In the genomic region with DNA sequence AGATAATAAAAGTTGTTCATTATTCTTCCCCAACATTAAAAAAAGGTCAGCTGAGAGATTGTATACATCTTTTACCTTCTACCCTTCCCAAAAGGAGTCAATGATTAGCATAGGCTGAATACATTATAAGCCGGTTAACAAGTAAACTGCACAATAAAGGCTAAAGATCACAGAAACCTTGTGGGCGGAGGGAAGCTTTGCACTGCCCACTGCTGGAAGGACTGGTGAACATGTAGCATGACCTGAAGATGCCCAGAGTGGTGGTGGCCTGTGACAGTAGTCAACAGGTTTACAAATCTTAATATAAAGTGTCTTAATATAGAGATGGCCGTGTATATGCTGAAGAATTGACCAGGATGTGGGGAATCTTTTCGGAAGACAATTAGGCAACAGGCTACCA, we compare ENCODE assay signal across 1 cellular context.
TF ChIP-seq lines count a peak whose summit lies in the region.

No MANE protein-coding gene starts in this region.

TF ChIP-seq in HCT116, 20 proteins besides CTCF, POLR2A, EP300 and RAD21:
- TF ChIP-seq ZNF274 (IDR thresholded peaks at IDR 0.05; ENCODE audit: low read depth, low read length) (no peak), JUND (IDR thresholded peaks at IDR 0.05) (no peak), SIN3A (IDR thresholded peaks at IDR 0.05; ENCODE audit: low read depth) (no peak), CBX3 (IDR thresholded peaks at IDR 0.05; ENCODE audit: low read depth) (no peak), EZH2 (IDR thresholded peaks at IDR 0.05) (no peak), ELF1 (IDR thresholded peaks at IDR 0.05; ENCODE audit: borderline replicate concordance, low read depth) (no peak), FOSL1 (IDR thresholded peaks at IDR 0.05; ENCODE audit: low read depth) (no peak), SRF (IDR thresholded peaks at IDR 0.05; ENCODE audit: low read depth) (no peak), YY1 (IDR thresholded peaks at IDR 0.05; ENCODE audit: extremely low read depth, insufficient replicate concordance, low read depth, low read length) (no peak), TCF7L2 (IDR thresholded peaks at IDR 0.05; ENCODE audit: borderline replicate concordance, extremely low read depth, insufficient read depth, insufficient read length) (no peak), MAX (IDR thresholded peaks at IDR 0.05) (no peak)
- TF ChIP-seq, protein P1, sequence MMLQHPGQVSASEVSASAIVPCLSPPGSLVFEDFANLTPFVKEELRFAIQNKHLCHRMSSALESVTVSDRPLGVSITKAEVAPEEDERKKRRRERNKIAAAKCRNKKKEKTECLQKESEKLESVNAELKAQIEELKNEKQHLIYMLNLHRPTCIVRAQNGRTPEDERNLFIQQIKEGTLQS (IDR thresholded peaks at IDR 0.05), result no peak
- TF ChIP-seq, protein P2, sequence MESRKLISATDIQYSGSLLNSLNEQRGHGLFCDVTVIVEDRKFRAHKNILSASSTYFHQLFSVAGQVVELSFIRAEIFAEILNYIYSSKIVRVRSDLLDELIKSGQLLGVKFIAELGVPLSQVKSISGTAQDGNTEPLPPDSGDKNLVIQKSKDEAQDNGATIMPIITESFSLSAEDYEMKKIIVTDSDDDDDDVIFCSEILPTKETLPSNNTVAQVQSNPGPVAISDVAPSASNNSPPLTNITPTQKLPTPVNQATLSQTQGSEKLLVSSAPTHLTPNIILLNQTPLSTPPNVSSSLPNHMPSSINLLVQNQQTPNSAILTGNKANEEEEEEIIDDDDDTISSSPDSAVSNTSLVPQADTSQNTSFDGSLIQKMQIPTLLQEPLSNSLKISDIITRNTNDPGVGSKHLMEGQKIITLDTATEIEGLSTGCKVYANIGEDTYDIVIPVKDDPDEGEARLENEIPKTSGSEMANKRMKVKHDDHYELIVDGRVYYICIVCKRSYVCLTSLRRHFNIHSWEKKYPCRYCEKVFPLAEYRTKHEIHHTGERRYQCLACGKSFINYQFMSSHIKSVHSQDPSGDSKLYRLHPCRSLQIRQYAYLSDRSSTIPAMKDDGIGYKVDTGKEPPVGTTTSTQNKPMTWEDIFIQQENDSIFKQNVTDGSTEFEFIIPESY (IDR thresholded peaks at IDR 0.05; ENCODE audit: extremely low read depth, insufficient replicate concordance, low read length), result no peak
